Comparison of ENCODE assay signal across 1 cellular context in genomic region chr2:28904295-28904694, GRCh38.
TF ChIP-seq lines count a peak whose summit lies in the region.

No MANE protein-coding gene starts in this region.

TF ChIP-seq in SK-N-SH treated with all-trans-retinoic acid at 6 μM for 48 hours, 23 proteins besides CTCF, POLR2A, EP300 and RAD21 (continued from another document):
- TF ChIP-seq PATZ1 (CRISPR knock-in tag; IDR thresholded peaks at IDR 0.05; ENCODE audit: borderline replicate concordance) (no peak), RARB (CRISPR knock-in tag; IDR thresholded peaks at IDR 0.05) (no peak), ZNF565 (CRISPR knock-in tag; conservative IDR thresholded peaks at IDR 0.05; ENCODE audit: low read depth) (no peak)
